ENCODE assay signal across 24 cellular contexts in genomic region chr14:55451398-55451797, GRCh38. TPM values are rescaled to one million over a fixed set of nuclear protein-coding genes. Genes with fewer than 3 reads are reported as not detected.
DNase-seq lines count a peak whose midpoint lies in the region; TF ChIP-seq lines count a peak whose summit lies in the region.
"Had no signal": no experiment of that assay in that cellular context is flagged by ENCODE, and none has a peak within 500 bp of the region (broad histone marks: within the 10 kb centered on the region; RNA-seq: fewer than 3 reads in every experiment).

No MANE protein-coding gene starts in this region.

- TF ChIP-seq CTCF in testis (IDR thresholded peaks at IDR 0.05) (no peak), progenitor cell of endocrine pancreas (IDR thresholded peaks at IDR 0.05; ENCODE audit: unreplicated experiment) (no peak)

- peaks cover 53% of the 10 kb centered on the region for H3K4me1 ChIP-seq in testis

- H3K9me3 ChIP-seq in testis = no peaks in the 10 kb centered on the region
- H3K9me3 ChIP-seq: spleen, suprapubic skin had no signal

- peaks cover 5% of the 10 kb centered on the region for H3K27me3 Mint-ChIP-seq in progenitor cell of endocrine pancreas

- intact Hi-C loops in testis (cut with DNase I; ENCODE audit: low total_unique reads) = no loop called here

- peak overlapping the region; percentile 26 to 73 for H3K27ac ChIP-seq in testis
- H3K27ac ChIP-seq: spleen, suprapubic skin had no signal

- H3K4me1 Mint-ChIP-seq in progenitor cell of endocrine pancreas (ENCODE audit: low read depth) = peaks cover 20% of the 10 kb centered on the region
- H3K4me1 Mint-ChIP-seq: activated naive CD4-positive, alpha-beta T cell treated with anti-CD3 and anti-CD28 coated beads, Interleukin-2, amount 10 ng/mL, durations not matched to agents 7 days and 5 days; immature natural killer cell; memory B cell; naive thymus-derived CD8-positive, alpha-beta T cell had no signal

- DNase-seq in NCI-H1694 treated with DMSO at 0.1 percent for 48 hours (lab: John Stamatoyannopoulos, UW) = peak; percentile 14
- no peak for DNase-seq in NCI-H1694 (lab: John Stamatoyannopoulos, UW)
- DNase-seq in RPMI8226 = peak; percentile 43
- peak; percentile 42 for DNase-seq in iris pigment epithelial cell (ENCODE audit: low read depth)
- DNase-seq in testis = no peak
- no peak for DNase-seq in activated naive CD4-positive, alpha-beta T cell treated with anti-CD3 and anti-CD28 coated beads, Interleukin-2, amount 50 U/mL, for 16 hours
- DNase-seq in NCI-H1092 (lab: John Stamatoyannopoulos, UW) = no peak
- DNase-seq in progenitor cell of endocrine pancreas (ENCODE audit: low spot score, unreplicated experiment) = no peak
- DNase-seq: 8988T; activated CD4-positive, alpha-beta memory T cell treated with anti-CD3 and anti-CD28 coated beads, Interleukin-2, amount 10 ng/mL, durations not matched to agents 7 days and 5 days; activated naive CD4-positive, alpha-beta T cell treated with anti-CD3 and anti-CD28 coated beads, Interleukin-2, amount 10 ng/mL, durations not matched to agents 7 days and 5 days; activated T-cell treated with anti-CD3 and anti-CD28 coated beads, Interleukin-2, amount 50 U/mL, for 24 hours; immature natural killer cell; naive thymus-derived CD8-positive, alpha-beta T cell; NCI-H187 treated with DMSO at 0.1 percent for 48 hours; NCI-H524 treated with DMSO at 0.1 percent for 48 hours; SHP77; spleen; T-helper 17 cell had no signal

- H3K27ac Mint-ChIP-seq in progenitor cell of endocrine pancreas = no peak overlapping the region
- H3K27ac Mint-ChIP-seq: activated CD4-positive, alpha-beta memory T cell treated with anti-CD3 and anti-CD28 coated beads, Interleukin-2, amount 10 ng/mL, durations not matched to agents 7 days and 5 days; activated naive CD4-positive, alpha-beta T cell treated with anti-CD3 and anti-CD28 coated beads, Interleukin-2, amount 10 ng/mL, durations not matched to agents 7 days and 5 days; activated T-cell treated with anti-CD3 and anti-CD28 coated beads, Interleukin-2, amount 50 U/mL, for 24 hours; immature natural killer cell; memory B cell; naive thymus-derived CD8-positive, alpha-beta T cell; T-helper 17 cell had no signal

- no peak overlapping the region for H3K4me3 ChIP-seq in testis
- H3K4me3 ChIP-seq: spleen, suprapubic skin had no signal

- H3K36me3 ChIP-seq in testis (ENCODE audit: low read depth, missing control alignments) = no peaks in the 10 kb centered on the region
- H3K36me3 ChIP-seq: spleen, suprapubic skin had no signal

- H3K9me3 Mint-ChIP-seq in progenitor cell of endocrine pancreas (ENCODE audit: low read depth) = no peaks in the 10 kb centered on the region
- H3K9me3 Mint-ChIP-seq: activated CD4-positive, alpha-beta memory T cell treated with anti-CD3 and anti-CD28 coated beads, Interleukin-2, amount 10 ng/mL, durations not matched to agents 7 days and 5 days; activated naive CD4-positive, alpha-beta T cell treated with anti-CD3 and anti-CD28 coated beads, Interleukin-2, amount 10 ng/mL, durations not matched to agents 7 days and 5 days; activated T-cell treated with anti-CD3 and anti-CD28 coated beads, Interleukin-2, amount 50 U/mL, for 24 hours; immature natural killer cell; memory B cell had no signal

- no peak overlapping the region for H3K4me3 Mint-ChIP-seq in progenitor cell of endocrine pancreas (ENCODE audit: low read depth)
- H3K4me3 Mint-ChIP-seq: activated CD4-positive, alpha-beta memory T cell treated with anti-CD3 and anti-CD28 coated beads, Interleukin-2, amount 10 ng/mL, durations not matched to agents 7 days and 5 days; activated naive CD4-positive, alpha-beta T cell treated with anti-CD3 and anti-CD28 coated beads, Interleukin-2, amount 10 ng/mL, durations not matched to agents 7 days and 5 days; activated T-cell treated with anti-CD3 and anti-CD28 coated beads, Interleukin-2, amount 50 U/mL, for 24 hours; immature natural killer cell; memory B cell; naive thymus-derived CD8-positive, alpha-beta T cell; T-helper 17 cell had no signal

- H3K36me3 Mint-ChIP-seq in progenitor cell of endocrine pancreas (ENCODE audit: insufficient read depth) = no peaks in the 10 kb centered on the region
- H3K36me3 Mint-ChIP-seq: activated naive CD4-positive, alpha-beta T cell treated with anti-CD3 and anti-CD28 coated beads, Interleukin-2, amount 10 ng/mL, durations not matched to agents 7 days and 5 days; immature natural killer cell; memory B cell; naive thymus-derived CD8-positive, alpha-beta T cell had no signal

- WGBS in testis, 2 donors = 31 to 33% methylated on average over 4 of the region's 4 CpGs

- no peaks in the 10 kb centered on the region for H3K27me3 ChIP-seq in testis
- H3K27me3 ChIP-seq: spleen, suprapubic skin had no signal

- no peak for TF ChIP-seq POLR2A in testis (IDR thresholded peaks at IDR 0.05)

RNA-seq across cellular contexts. Expression of gene TBPL2, which starts 11.0 kb away (rescaled TPM):
- total RNA-seq in testis (under 1 TPM in 1 of 2 donors, not detected in 1; 0.39 TPM), progenitor cell of endocrine pancreas (not detected in 2 replicates)
- polyA plus RNA-seq in testis (ENCODE audit: insufficient read depth, low read depth, low replicate concordance) = not detected
- total RNA-seq: activated CD4-positive, alpha-beta memory T cell treated with anti-CD3 and anti-CD28 coated beads, Interleukin-2, amount 10 ng/mL, durations not matched to agents 7 days and 5 days; naive thymus-derived CD8-positive, alpha-beta T cell; posterior vena cava; spleen; suprapubic skin; T-helper 17 cell had no signal
- polyA plus RNA-seq: BJ; esophagus; immature natural killer cell; naive thymus-derived CD8-positive, alpha-beta T cell; spleen had no signal

RNA-seq across cellular contexts. Expression of gene ATG14, which starts 39.8 kb away (rescaled TPM):
- total RNA-seq in testis (10 to 100 TPM; 23.5 to 28.4 TPM), progenitor cell of endocrine pancreas (14.9 and 15.0 TPM in 2 replicates)
- 18.0 TPM for polyA plus RNA-seq in testis (ENCODE audit: insufficient read depth, low read depth, low replicate concordance)

Comparison
In these comparisons a context has a peak if more than half of its experiments do, and no peak if none do; other contexts are left out.
1. DNase-seq: peak in NCI-H1694 treated with DMSO at 0.1 percent for 48 hours (single experiment), RPMI8226 (single experiment) and iris pigment epithelial cell (single experiment); none in NCI-H1694 (single experiment), testis (single experiment), activated naive CD4-positive, alpha-beta T cell treated with anti-CD3 and anti-CD28 coated beads, Interleukin-2, amount 50 U/mL, for 16 hours (single experiment), NCI-H1092 (single experiment) and progenitor cell of endocrine pancreas (single experiment).